ENCODE assay signal across 10 cellular contexts in the genomic region with DNA sequence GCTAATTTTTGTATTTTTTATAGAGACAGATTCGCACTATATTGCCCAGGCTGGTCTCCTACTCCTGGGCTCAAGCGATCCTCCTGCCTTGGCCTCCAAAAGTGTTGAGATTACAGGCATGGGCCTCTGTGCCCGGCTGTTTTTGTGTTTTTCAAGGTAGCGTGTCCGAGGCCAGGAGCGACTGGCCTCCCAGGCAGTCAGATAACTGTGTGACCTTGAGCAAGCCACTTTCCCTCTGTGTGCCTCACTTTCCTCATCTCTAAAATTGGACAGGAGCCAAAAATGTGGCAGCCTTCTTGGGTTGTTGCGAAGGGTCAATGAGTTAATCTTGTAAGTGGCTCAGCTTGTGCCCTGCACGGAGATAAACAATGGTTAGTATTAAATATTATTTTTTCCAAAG. TPM values are rescaled to one million over a fixed set of nuclear protein-coding genes. Genes with fewer than 3 reads are reported as not detected.
DNase-seq lines count a peak whose midpoint lies in the region; ATAC-seq and TF ChIP-seq lines count a peak whose summit lies in the region.
"Had no signal": no experiment of that assay in that cellular context is flagged by ENCODE, and none has a peak within 500 bp of the region (broad histone marks: within the 10 kb centered on the region; RNA-seq: fewer than 3 reads in every experiment).

No MANE protein-coding gene starts in this region.

- H3K36me3 ChIP-seq in gastrocnemius medialis (no peaks in the 10 kb centered on the region), brain microvascular endothelial cell (replicated peaks) (no peaks in the 10 kb centered on the region), mammary epithelial cell (ENCODE audit: insufficient read depth, low read length) (no peaks in the 10 kb centered on the region)
- H3K36me3 ChIP-seq: colonic mucosa had no signal

- over 99% methylated on average over 8 of the region's 8 CpGs for WGBS in mammary epithelial cell (ENCODE audit: low coverage, missing lambda C conversion rate)

- no peak overlapping the region for H3K9ac ChIP-seq in mammary epithelial cell (ENCODE audit: insufficient read depth, low read length)

- no peak overlapping the region for H3K4me2 ChIP-seq in mammary epithelial cell (ENCODE audit: insufficient read depth, low read depth, low read length)

- H3K4me3 ChIP-seq in NB4 (ENCODE audit: low read depth, low read length) = no peak overlapping the region
- H3K4me3 ChIP-seq in gastrocnemius medialis = no peak overlapping the region
- H3K4me3 ChIP-seq in brain microvascular endothelial cell (ENCODE audit: low read depth, low read length) = no peak overlapping the region
- no peak overlapping the region for H3K4me3 ChIP-seq in mammary epithelial cell (replicated peaks in 1 of 3; ENCODE audit: insufficient read depth in 1 of 3, low read depth in 2 of 3, low read length in 3 of 3)
- H3K4me3 ChIP-seq: colonic mucosa had no signal

- in situ Hi-C loops in gastrocnemius medialis (cut with MboI; ENCODE audit: low sequenced_read_pairs in 4 of 4) (loop anchor here in 2 of 4 donors (10.0 to 25.0 kb wide), 2 partner anchors 73 to 110 kb away; no protein-coding TSS in a partner anchor), brain microvascular endothelial cell (cut with HindIII; ENCODE audit: low pct_ligation_motif_present, low sequenced_read_pairs) (no loop called here), mammary epithelial cell (cut with MboI; ENCODE audit: low sequenced_read_pairs in 2 of 2) (no loop called here)

- peak overlapping the region; percentile 91 to 94 (median 92) for H3K27ac ChIP-seq in gastrocnemius medialis
- no peak overlapping the region for H3K27ac ChIP-seq in brain microvascular endothelial cell
- H3K27ac ChIP-seq in mammary epithelial cell (ENCODE audit: insufficient read depth, low read depth, low read length) = no peak overlapping the region
- H3K27ac ChIP-seq: colonic mucosa had no signal

- H3K4me3 Mint-ChIP-seq in Calu3 (ENCODE audit: low read depth, unreplicated experiment) = peak overlapping the region; percentile 90
- peak overlapping the region; percentile 94 for H3K4me3 Mint-ChIP-seq in central memory CD8-positive, alpha-beta T cell

- no peak overlapping the region for H2AFZ ChIP-seq in mammary epithelial cell (ENCODE audit: low read depth, low read length)

- no peak for TF ChIP-seq CTCF in Calu3 (IDR thresholded peaks at IDR 0.05; ENCODE audit: unreplicated experiment)
- no peak for TF ChIP-seq CTCF in NB4 (IDR thresholded peaks at IDR 0.05; ENCODE audit: low read depth, low read length)
- no peak for TF ChIP-seq CTCF in gastrocnemius medialis (IDR thresholded peaks at IDR 0.05 in 4 of 5, conservative IDR thresholded peaks at IDR 0.05 in 1 of 5)
- no peak for TF ChIP-seq CTCF in brain microvascular endothelial cell (IDR thresholded peaks at IDR 0.05; ENCODE audit: low read depth, low read length, missing control alignments)
- no peak for TF ChIP-seq CTCF in mammary epithelial cell (conservative IDR thresholded peaks at IDR 0.05 in 1 of 2, IDR thresholded peaks at IDR 0.05 in 1 of 2; ENCODE audit: extremely low read depth in 1 of 2, insufficient read depth in 1 of 2, low read depth in 1 of 2, low read length in 2 of 2)

- BruUV-seq in Calu3 (replicated peaks; lab: Mats Ljungman, UMichigan) = no TSS peak
- no TSS peak for BruUV-seq in mammary epithelial cell (replicated peaks; lab: Mats Ljungman, UMichigan)

- DNase-seq in Calu3 (no peak), NB4 (ENCODE audit: low read depth) (peak; percentile 24), gastrocnemius medialis (no peak), brain microvascular endothelial cell (no peak), mammary epithelial cell (no peak), A172 (ENCODE audit: low spot score) (no peak)
- no peak for DNase-seq in central memory CD8-positive, alpha-beta T cell (ENCODE audit: low spot score in 2 of 2)
- DNase-seq: colonic mucosa, KG1 had no signal

- H3K27ac Mint-ChIP-seq in Calu3 (ENCODE audit: unreplicated experiment) = no peak overlapping the region
- H3K27ac Mint-ChIP-seq in central memory CD8-positive, alpha-beta T cell (ENCODE audit: low read depth) = peak overlapping the region; percentile 94

- no peak for TF ChIP-seq POLR2A in NB4 (IDR thresholded peaks at IDR 0.05; ENCODE audit: extremely low read depth, insufficient read length)
- no peak for TF ChIP-seq POLR2A in gastrocnemius medialis (IDR thresholded peaks at IDR 0.05)

- no peaks in the 10 kb centered on the region for H3K9me3 Mint-ChIP-seq in Calu3 (ENCODE audit: low read depth, unreplicated experiment)
- no peaks in the 10 kb centered on the region for H3K9me3 Mint-ChIP-seq in central memory CD8-positive, alpha-beta T cell

- H3K9me3 ChIP-seq in gastrocnemius medialis (no peaks in the 10 kb centered on the region), mammary epithelial cell (replicated peaks; ENCODE audit: insufficient read depth, low read length) (no peaks in the 10 kb centered on the region)
- H3K9me3 ChIP-seq: colonic mucosa had no signal

- CTCF ChIA-PET in Calu3 (lab: Charles Lee) = interaction anchor here (0.7 to 1.1 kb wide), 2 partner anchors 15 to 85 kb away, joined by 3 to 4 read pairs; no protein-coding TSS in a partner anchor
- CTCF ChIA-PET in mammary epithelial cell (lab: Charles Lee; ENCODE audit: low non-redundant PET) = no interaction called here

- no peaks in the 10 kb centered on the region for H4K20me1 ChIP-seq in mammary epithelial cell (ENCODE audit: insufficient read depth, low read length)

- H3K36me3 Mint-ChIP-seq in Calu3 (ENCODE audit: insufficient read depth, unreplicated experiment) = peaks cover 30% of the 10 kb centered on the region
- H3K36me3 Mint-ChIP-seq in central memory CD8-positive, alpha-beta T cell (ENCODE audit: insufficient read depth) = peaks cover 17% of the 10 kb centered on the region

- intact Hi-C loops in Calu3 (cut with micrococcal nuclease; ENCODE audit: unreplicated experiment) (no loop called here), gastrocnemius medialis (cut with DNase I; ENCODE audit: low total_unique reads) (loop anchor here (5.0 kb wide), 1 partner anchor 110 kb away; no protein-coding TSS in a partner anchor), mammary epithelial cell (cut with micrococcal nuclease) (loop anchor here (2.0 to 5.0 kb wide), 2 partner anchors 63 to 70 kb away; partner anchors contain the start of gene CEP20)

- no peaks in the 10 kb centered on the region for H3K27me3 Mint-ChIP-seq in Calu3 (ENCODE audit: unreplicated experiment)
- no peaks in the 10 kb centered on the region for H3K27me3 Mint-ChIP-seq in central memory CD8-positive, alpha-beta T cell

- H3K79me2 ChIP-seq in mammary epithelial cell (ENCODE audit: insufficient read depth, low read length) = peaks cover 74% of the 10 kb centered on the region

- peaks cover 32 to 42% of the 10 kb centered on the region in 2 donors for H3K4me1 ChIP-seq in gastrocnemius medialis
- H3K4me1 ChIP-seq in mammary epithelial cell (ENCODE audit: insufficient read depth, low read length) = peaks cover 14% of the 10 kb centered on the region

- dilution Hi-C loops in mammary epithelial cell (cut with HindIII; ENCODE audit: low sequenced_read_pairs) = no loop called here

- ATAC-seq in central memory CD8-positive, alpha-beta T cell (replicated peaks; ENCODE audit: extremely low read depth, poor library complexity, severe bottlenecking) = no peak
- ATAC-seq in gastrocnemius medialis (no peak), GM19467 (IDR thresholded peaks at IDR 0.05; ENCODE audit: unreplicated experiment) (no peak)

- no peaks in the 10 kb centered on the region for H3K27me3 ChIP-seq in gastrocnemius medialis
- no peaks in the 10 kb centered on the region for H3K27me3 ChIP-seq in brain microvascular endothelial cell (replicated peaks)
- no peaks in the 10 kb centered on the region for H3K27me3 ChIP-seq in mammary epithelial cell (ENCODE audit: insufficient read depth, low read length)
- H3K27me3 ChIP-seq: colonic mucosa had no signal

- H3K4me1 Mint-ChIP-seq in Calu3 (ENCODE audit: low read depth, unreplicated experiment) = peaks cover 44% of the 10 kb centered on the region
- peaks cover 56% of the 10 kb centered on the region for H3K4me1 Mint-ChIP-seq in central memory CD8-positive, alpha-beta T cell

RNA-seq across cellular contexts. Expression of gene ABCC1, which starts 2.4 kb away (rescaled TPM):
- 46.3 and 46.4 TPM in 2 replicates for total RNA-seq in Calu3 (2022)
- 10 to 100 TPM; 19.3 to 43.7 (median 26.2) TPM for total RNA-seq in gastrocnemius medialis
- total RNA-seq in mammary epithelial cell = 10 to 100 TPM; 45.5 to 47.2 TPM
- polyA plus RNA-seq in mammary epithelial cell = 25.3 TPM
- 137 TPM for polyA minus RNA-seq in mammary epithelial cell
- 14.6 and 15.5 TPM in 2 replicates for total RNA-seq in A172 (2014; rRNA removed; shearing (Covaris generic))

Comparison
In these comparisons a context has a peak if more than half of its experiments do, and no peak if none do; other contexts are left out.
1. H3K27ac ChIP-seq: peak in gastrocnemius medialis (4 of 4); none in brain microvascular endothelial cell (single experiment) and mammary epithelial cell (single experiment).